In the genomic region with DNA sequence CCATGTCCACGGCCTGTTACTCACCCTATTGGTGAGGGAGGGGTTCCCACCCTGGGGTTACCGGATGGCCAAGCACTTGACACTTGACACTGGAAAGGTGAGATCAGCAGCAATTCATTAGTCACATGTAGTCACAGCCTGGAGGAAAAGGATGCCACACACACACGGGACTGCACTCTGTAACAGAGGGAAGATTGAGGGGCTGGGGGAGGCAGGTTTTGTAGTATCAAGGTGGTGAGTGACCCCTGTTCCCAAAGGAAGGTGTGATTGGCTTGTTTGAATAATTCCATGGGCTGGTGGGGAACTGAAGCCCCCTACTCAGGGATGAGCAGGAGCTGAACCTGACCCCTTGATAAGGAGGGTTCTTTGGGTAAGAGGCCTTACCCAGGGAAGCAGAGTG, we compare ENCODE assay signal across 7 cellular contexts.
"Had no signal": no experiment of that assay in that cellular context is flagged by ENCODE, and none has a peak within 500 bp of the region (broad histone marks: within the 10 kb centered on the region; RNA-seq: fewer than 3 reads in every experiment).

No MANE protein-coding gene starts in this region.

- ATAC-seq: HepG2, K562 had no signal

- H3K27ac Mint-ChIP-seq: IgD-negative memory B cell had no signal

- FAIRE-seq: HepG2, K562 had no signal

- H3K4me3 ChIP-seq: K562 had no signal

- H3K36me3 Mint-ChIP-seq: IgD-negative memory B cell had no signal

- DNase-seq: IMR-90, KBM-7, KG1 had no signal

- H3K27ac ChIP-seq: HL-60 had no signal

- H3K4me3 Mint-ChIP-seq: IgD-negative memory B cell had no signal

- H3K27me3 Mint-ChIP-seq: IgD-negative memory B cell had no signal

- H3K4me1 Mint-ChIP-seq: IgD-negative memory B cell had no signal
